ENCODE assay signal across 8 cellular contexts in the genomic region with DNA sequence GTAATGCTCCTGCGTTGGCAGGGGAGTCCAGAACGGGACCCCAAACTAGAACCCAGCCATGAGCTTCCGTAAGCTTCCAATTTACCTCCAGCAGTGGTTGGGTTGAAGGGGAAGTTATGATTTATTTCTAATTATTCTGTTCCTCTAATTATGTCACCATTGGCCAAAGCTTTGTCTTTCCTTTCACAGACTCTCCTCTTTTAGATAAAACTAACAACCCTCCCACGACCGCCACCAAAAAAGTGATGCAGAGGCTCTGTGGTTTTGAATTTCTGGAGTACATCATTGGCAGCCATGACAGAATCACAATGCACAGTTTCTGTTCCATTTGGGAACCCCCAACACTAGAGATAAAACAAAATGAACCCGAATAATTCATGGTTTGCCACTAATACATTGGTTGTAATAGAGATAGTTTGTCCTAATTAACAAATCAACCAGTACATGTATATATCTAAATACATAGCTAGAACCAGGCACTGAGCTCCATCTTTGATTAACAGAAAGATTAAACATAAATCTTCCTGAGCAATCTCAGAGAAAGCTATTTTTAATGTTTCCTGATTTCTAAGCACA.
DNase-seq lines count a peak whose midpoint lies in the region; ATAC-seq and TF ChIP-seq lines count a peak whose summit lies in the region.

No MANE protein-coding gene starts in this region.

- no peaks in the 10 kb centered on the region for H3K9me3 Mint-ChIP-seq in activated CD8-positive, alpha-beta T cell treated with anti-CD3 and anti-CD28 coated beads for 36 hours

- H3K27ac Mint-ChIP-seq in activated CD8-positive, alpha-beta T cell treated with anti-CD3 and anti-CD28 coated beads for 36 hours, result peak overlapping the region; percentile 96

- H3K4me1 Mint-ChIP-seq in activated CD8-positive, alpha-beta T cell treated with anti-CD3 and anti-CD28 coated beads for 36 hours (ENCODE audit: low read depth), result peaks cover 44% of the 10 kb centered on the region

- no peaks in the 10 kb centered on the region for H3K9me3 ChIP-seq in right atrium auricular region

- peak; percentile 6 for ATAC-seq in activated CD8-positive, alpha-beta T cell treated with anti-CD3 and anti-CD28 coated beads for 36 hours
- no peak for ATAC-seq in HG03439 (IDR thresholded peaks at IDR 0.05; ENCODE audit: unreplicated experiment)

- no peaks in the 10 kb centered on the region for H3K36me3 ChIP-seq in right atrium auricular region

- H3K36me3 Mint-ChIP-seq in activated CD8-positive, alpha-beta T cell treated with anti-CD3 and anti-CD28 coated beads for 36 hours (ENCODE audit: low read depth), result peaks cover 39% of the 10 kb centered on the region

- intact Hi-C loops in cardiac septum (cut with DNase I), result loop anchor here (5.0 to 10.0 kb wide), 3 partner anchors 41 to 196 kb away; partner anchors contain the start of gene FLI1
- intact Hi-C loops in activated CD8-positive, alpha-beta T cell treated with anti-CD3 and anti-CD28 coated beads for 36 hours (cut with micrococcal nuclease), result loop anchor here (1.0 to 5.0 kb wide), 2 partner anchors 105 to 201 kb away; no protein-coding TSS in a partner anchor

- H3K4me3 Mint-ChIP-seq in activated CD8-positive, alpha-beta T cell treated with anti-CD3 and anti-CD28 coated beads for 36 hours, result peak overlapping the region; percentile 95

- POLR2A ChIA-PET in activated CD8-positive, alpha-beta T cell treated with anti-CD3 and anti-CD28 coated beads for 36 hours (lab: Charles Lee), result interaction anchor here (0.6 to 28.0 kb wide), 38 partner anchors 9 to 238 kb away, joined by 3 to 661 read pairs (median 4); no protein-coding TSS in a partner anchor

- DNase-seq in right atrium auricular region (ENCODE audit: low spot score) (no peak), cardiac septum (ENCODE audit: low spot score) (no peak), fibroblast of the aortic adventitia (ENCODE audit: low read depth) (no peak), G401 (ENCODE audit: low spot score) (no peak), NCI-H1694 treated with DMSO at 0.1 percent for 48 hours (lab: John Stamatoyannopoulos, UW) (no peak)
- peak; percentile 91 for DNase-seq in activated CD8-positive, alpha-beta T cell treated with anti-CD3 and anti-CD28 coated beads for 36 hours
- DNase-seq in stimulated activated CD4-positive, alpha-beta T cell treated with anti-CD3 and anti-CD28 coated beads, Interleukin-12 subunit alpha, Interleukin-12 subunit beta, amount 100 ng/mL, for 4 hours, result peak; percentile 61

- H3K27ac ChIP-seq in right atrium auricular region, result peak overlapping the region; percentile 95 to 96

- TF ChIP-seq CTCF in right atrium auricular region (IDR thresholded peaks at IDR 0.05) (no peak), fibroblast of the aortic adventitia (IDR thresholded peaks at IDR 0.05; ENCODE audit: insufficient read depth, low read length) (no peak)
- TF ChIP-seq CTCF in activated CD8-positive, alpha-beta T cell treated with anti-CD3 and anti-CD28 coated beads for 36 hours (IDR thresholded peaks at IDR 0.05), result no peak

- CTCF ChIA-PET in activated CD8-positive, alpha-beta T cell treated with anti-CD3 and anti-CD28 coated beads for 36 hours (lab: Charles Lee), result interaction anchor here (0.7 to 5.4 kb wide), 12 partner anchors 17 to 307 kb away, joined by 3 to 67 read pairs (median 4); no protein-coding TSS in a partner anchor

- H3K27me3 ChIP-seq in right atrium auricular region, result no peaks in the 10 kb centered on the region

- peak overlapping the region; percentile 64 to 77 for H3K4me3 ChIP-seq in right atrium auricular region
- peak overlapping the region; percentile 69 for H3K4me3 ChIP-seq in fibroblast of the aortic adventitia (ENCODE audit: low read depth, low read length)

- peaks cover 0 to 58% of the 10 kb centered on the region in 2 donors for H3K4me1 ChIP-seq in right atrium auricular region

- H3K27me3 Mint-ChIP-seq in activated CD8-positive, alpha-beta T cell treated with anti-CD3 and anti-CD28 coated beads for 36 hours, result no peaks in the 10 kb centered on the region

- in situ Hi-C loops in G401 (cut with HindIII; ENCODE audit: low sequenced_read_pairs), result no loop called here

Comparison
In these comparisons a context has a peak if more than half of its experiments do, and no peak if none do; other contexts are left out.
1. DNase-seq: peak in activated CD8-positive, alpha-beta T cell treated with anti-CD3 and anti-CD28 coated beads for 36 hours (single experiment) and stimulated activated CD4-positive, alpha-beta T cell treated with anti-CD3 and anti-CD28 coated beads, Interleukin-12 subunit alpha, Interleukin-12 subunit beta, amount 100 ng/mL, for 4 hours (single experiment); none in right atrium auricular region (single experiment), cardiac septum (single experiment), fibroblast of the aortic adventitia (single experiment), G401 (single experiment) and NCI-H1694 treated with DMSO at 0.1 percent for 48 hours (single experiment).